Comparison of ENCODE assay signal across 37 cellular contexts in genomic region chr13:37040789-37041188, GRCh38.
"Had no signal": no experiment of that assay in that cellular context is flagged by ENCODE, and none has a peak within 500 bp of the region (broad histone marks: within the 10 kb centered on the region; RNA-seq: fewer than 3 reads in every experiment).

No MANE protein-coding gene starts in this region.

- H3K4me1 ChIP-seq: ascending aorta, body of pancreas, breast epithelium had no signal

- H3K4me1 Mint-ChIP-seq: activated naive CD8-positive, alpha-beta T cell treated with anti-CD3 and anti-CD28 coated beads for 36 hours; brain; central memory CD8-positive, alpha-beta T cell had no signal

- H3K9me3 Mint-ChIP-seq: activated naive CD4-positive, alpha-beta T cell treated with anti-CD3 and anti-CD28 coated beads, Interleukin-2, amount 50 U/mL, for 24 hours; activated naive CD4-positive, alpha-beta T cell treated with anti-CD3 and anti-CD28 coated beads, Interleukin-2, amount 50 U/mL, for 72 hours; activated naive CD8-positive, alpha-beta T cell treated with anti-CD3 and anti-CD28 coated beads for 36 hours; activated naive CD8-positive, alpha-beta T cell treated with anti-CD3 and anti-CD28 coated beads, Interleukin-2, amount 10 ng/mL, durations not matched to agents 7 days and 5 days; activated naive CD8-positive, alpha-beta T cell treated with anti-CD3 and anti-CD28 coated beads, Interleukin-2, amount 50 U/mL, for 24 hours; activated T-cell treated with anti-CD3 and anti-CD28 coated beads, Interleukin-2, amount 50 U/mL, for 24 hours; activated T-cell treated with anti-CD3 and anti-CD28 coated beads, Interleukin-2, amount 50 U/mL, for 4 hours; activated T-cell treated with anti-CD3 and anti-CD28 coated beads, Interleukin-2, amount 50 U/mL, for 72 hours; activated T-helper 1 cell treated with anti-CD3 and anti-CD28 coated beads, Interleukin-12 subunit alpha, Interleukin-12 subunit beta, Interleukin-2, Interleukin-4 antibody, amounts not matched to agents 30 ng/mL and 10 ng/mL and 1 ng/mL, durations not matched to agents 14 hours and 24 hours and 36 hours; activated T-helper 17 cell treated with anti-CD3 and anti-CD28 coated beads, Interleukin-2, amount 50 U/mL, for 72 hours; activated T-helper 2 cell treated with anti-CD3 and anti-CD28 coated beads, Interferon-gamma antibody, Interleukin-2, Interleukin-4, amounts not matched to agents 10 μg/mL and 5 μg/mL and 100 μg/mL, durations not matched to agents 14 hours and 24 hours and 36 hours; central memory CD8-positive, alpha-beta T cell had no signal

- H3K27ac Mint-ChIP-seq: activated naive CD4-positive, alpha-beta T cell treated with anti-CD3 and anti-CD28 coated beads, Interleukin-2, amount 50 U/mL, for 24 hours; activated naive CD4-positive, alpha-beta T cell treated with anti-CD3 and anti-CD28 coated beads, Interleukin-2, amount 50 U/mL, for 72 hours; activated naive CD8-positive, alpha-beta T cell; activated naive CD8-positive, alpha-beta T cell treated with anti-CD3 and anti-CD28 coated beads for 36 hours; activated naive CD8-positive, alpha-beta T cell treated with anti-CD3 and anti-CD28 coated beads, Interleukin-2, amount 10 ng/mL, durations not matched to agents 7 days and 5 days; activated naive CD8-positive, alpha-beta T cell treated with anti-CD3 and anti-CD28 coated beads, Interleukin-2, amount 50 U/mL, for 24 hours; activated T-cell treated with anti-CD3 and anti-CD28 coated beads, Interleukin-2, amount 50 U/mL, for 24 hours; activated T-cell treated with anti-CD3 and anti-CD28 coated beads, Interleukin-2, amount 50 U/mL, for 72 hours; activated T-helper 1 cell treated with anti-CD3 and anti-CD28 coated beads, Interleukin-12 subunit alpha, Interleukin-12 subunit beta, Interleukin-2, Interleukin-4 antibody, amounts not matched to agents 30 ng/mL and 10 ng/mL and 1 ng/mL, durations not matched to agents 14 hours and 24 hours and 36 hours; activated T-helper 2 cell treated with anti-CD3 and anti-CD28 coated beads, Interferon-gamma antibody, Interleukin-2, Interleukin-4, amounts not matched to agents 10 μg/mL and 5 μg/mL and 100 μg/mL, durations not matched to agents 14 hours and 24 hours and 36 hours; brain had no signal

- H3K27me3 Mint-ChIP-seq: activated naive CD4-positive, alpha-beta T cell treated with anti-CD3 and anti-CD28 coated beads, Interleukin-2, amount 50 U/mL, for 24 hours; activated naive CD8-positive, alpha-beta T cell; activated naive CD8-positive, alpha-beta T cell treated with anti-CD3 and anti-CD28 coated beads for 36 hours; activated naive CD8-positive, alpha-beta T cell treated with anti-CD3 and anti-CD28 coated beads, Interleukin-2, amount 10 ng/mL, durations not matched to agents 7 days and 5 days; activated naive CD8-positive, alpha-beta T cell treated with anti-CD3 and anti-CD28 coated beads, Interleukin-2, amount 50 U/mL, for 24 hours; activated T-cell treated with anti-CD3 and anti-CD28 coated beads, Interleukin-2, amount 50 U/mL, for 24 hours; activated T-helper 17 cell treated with anti-CD3 and anti-CD28 coated beads, Interleukin-2, amount 50 U/mL, for 72 hours; brain; central memory CD8-positive, alpha-beta T cell had no signal

- H3K4me3 ChIP-seq: adrenal gland, ascending aorta, body of pancreas, breast epithelium, cardiac muscle cell had no signal

- H3K27ac ChIP-seq: adrenal gland, ascending aorta, body of pancreas, brain microvascular endothelial cell, breast epithelium, cardiac muscle cell had no signal

- ATAC-seq: activated naive CD4-positive, alpha-beta T cell treated with anti-CD3 and anti-CD28 coated beads, Interleukin-2, amount 50 U/mL, for 72 hours; activated naive CD8-positive, alpha-beta T cell treated with anti-CD3 and anti-CD28 coated beads, Interleukin-2, amount 50 U/mL, for 24 hours; activated T-cell treated with anti-CD3 and anti-CD28 coated beads, Interleukin-2, amount 50 U/mL, for 4 hours; activated T-cell treated with anti-CD3 and anti-CD28 coated beads, Interleukin-2, amount 50 U/mL, for 72 hours; activated T-helper 17 cell treated with anti-CD3 and anti-CD28 coated beads, Interleukin-2, amount 50 U/mL, for 72 hours; body of pancreas had no signal

- H3K9me3 ChIP-seq: adrenal gland, ascending aorta, body of pancreas, breast epithelium had no signal

- H3K4me3 Mint-ChIP-seq: activated naive CD4-positive, alpha-beta T cell treated with anti-CD3 and anti-CD28 coated beads, Interleukin-2, amount 50 U/mL, for 24 hours; activated naive CD8-positive, alpha-beta T cell; activated naive CD8-positive, alpha-beta T cell treated with anti-CD3 and anti-CD28 coated beads for 36 hours; activated naive CD8-positive, alpha-beta T cell treated with anti-CD3 and anti-CD28 coated beads, Interleukin-2, amount 10 ng/mL, durations not matched to agents 7 days and 5 days; activated naive CD8-positive, alpha-beta T cell treated with anti-CD3 and anti-CD28 coated beads, Interleukin-2, amount 50 U/mL, for 24 hours; activated T-cell treated with anti-CD3 and anti-CD28 coated beads, Interleukin-2, amount 50 U/mL, for 24 hours; activated T-cell treated with anti-CD3 and anti-CD28 coated beads, Interleukin-2, amount 50 U/mL, for 4 hours; activated T-cell treated with anti-CD3 and anti-CD28 coated beads, Interleukin-2, amount 50 U/mL, for 72 hours; activated T-helper 1 cell treated with anti-CD3 and anti-CD28 coated beads, Interleukin-12 subunit alpha, Interleukin-12 subunit beta, Interleukin-2, Interleukin-4 antibody, amounts not matched to agents 30 ng/mL and 10 ng/mL and 1 ng/mL, durations not matched to agents 14 hours and 24 hours and 36 hours; activated T-helper 17 cell treated with anti-CD3 and anti-CD28 coated beads, Interleukin-2, amount 50 U/mL, for 72 hours; brain; central memory CD8-positive, alpha-beta T cell had no signal

- DNase-seq: activated effector memory CD4-positive, alpha-beta T cell treated with anti-CD3 and anti-CD28 coated beads, Interleukin-2, amount 50 U/mL, for 16 hours; activated effector memory CD4-positive, alpha-beta T cell treated with Interleukin-2 at 50 U/mL for 16 hours; activated gamma-delta T cell; activated gamma-delta T cell treated with Interleukin-2 at 50 U/mL for 16 hours; activated naive CD4-positive, alpha-beta T cell; activated naive CD4-positive, alpha-beta T cell treated with anti-CD3 and anti-CD28 coated beads, Interleukin-2, amount 50 U/mL, for 16 hours; activated naive CD4-positive, alpha-beta T cell treated with Interleukin-2 at 50 U/mL for 16 hours; activated naive CD8-positive, alpha-beta T cell treated with anti-CD3 and anti-CD28 coated beads for 36 hours; activated naive CD8-positive, alpha-beta T cell treated with anti-CD3 and anti-CD28 coated beads, Interleukin-2, amount 10 ng/mL, durations not matched to agents 7 days and 5 days; activated naive CD8-positive, alpha-beta T cell treated with anti-CD3 and anti-CD28 coated beads, Interleukin-2, amount 50 U/mL, for 24 hours; activated T-cell treated with anti-CD3 and anti-CD28 coated beads for 4 hours; activated T-cell treated with anti-CD3 and anti-CD28 coated beads, Interleukin-2, amount 50 U/mL, for 1 hour; activated T-cell treated with anti-CD3 and anti-CD28 coated beads, Interleukin-2, amount 50 U/mL, for 24 hours; activated T-cell treated with anti-CD3 and anti-CD28 coated beads, Interleukin-2, amount 50 U/mL, for 4 hours; activated T-cell treated with anti-CD3 and anti-CD28 coated beads, Interleukin-2, amount 50 U/mL, for 48 hours; activated T-cell treated with anti-CD3 and anti-CD28 coated beads, Interleukin-2, amount 50 U/mL, for 72 hours; adrenal gland; amniotic stem cell; amygdala; anterior cingulate cortex; aorta; body of pancreas; brain microvascular endothelial cell; caudate nucleus; central memory CD4-positive, alpha-beta T cell; cerebellar nuclear complex had no signal

- H3K36me3 ChIP-seq: breast epithelium had no signal

- H3K27me3 ChIP-seq: adrenal gland, ascending aorta, body of pancreas, brain microvascular endothelial cell, breast epithelium, cardiac muscle cell had no signal
